In the genomic region with DNA sequence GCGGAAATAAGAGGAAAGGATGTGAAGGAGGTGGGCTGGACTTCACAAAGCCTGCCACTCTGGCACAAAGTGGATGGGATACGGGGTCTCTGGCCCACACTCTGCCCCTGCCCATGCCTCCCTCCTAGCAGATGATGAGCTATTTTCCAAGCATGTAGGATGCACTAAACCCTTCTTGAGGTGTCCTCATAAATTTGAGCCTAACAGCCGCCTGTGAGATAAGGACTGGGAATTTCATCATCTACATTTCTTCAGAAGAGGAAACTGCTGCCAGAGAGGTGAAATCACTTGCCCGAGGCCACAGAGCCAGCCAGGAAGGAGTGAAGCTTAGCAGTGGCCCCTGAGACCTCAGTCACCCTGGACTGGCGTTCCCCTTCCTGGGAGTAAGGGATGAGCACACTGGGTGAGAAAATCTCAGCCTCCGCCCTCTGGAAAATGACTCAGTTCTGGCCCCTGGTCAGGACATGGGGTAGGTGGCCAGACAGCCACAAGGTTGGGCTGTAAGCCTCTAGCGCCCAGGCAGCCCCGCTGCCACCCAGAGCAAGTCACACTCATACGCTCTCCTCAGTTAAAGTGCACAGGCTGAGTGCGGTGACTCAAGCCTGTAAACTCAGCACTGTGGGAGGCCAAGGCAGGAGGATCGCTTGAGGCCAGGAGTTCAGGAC, we compare ENCODE assay signal across 10 cellular contexts. TPM values are rescaled to one million over a fixed set of nuclear protein-coding genes. Genes with fewer than 3 reads are reported as not detected.
A peak's percentile ranks its signal among the peaks of the same experiment; 100 is the strongest.
DNase-seq lines count a peak whose midpoint lies in the region; ATAC-seq and TF ChIP-seq lines count a peak whose summit lies in the region.
"Had no signal": no experiment of that assay in that cellular context is flagged by ENCODE, and none has a peak within 500 bp of the region (broad histone marks: within the 10 kb centered on the region; RNA-seq: fewer than 3 reads in every experiment).

No MANE protein-coding gene starts in this region.

- in situ Hi-C loops in SK-MEL-5 (cut with HindIII; ENCODE audit: low pct_unique_long_range_greater_than_20kb, low sequenced_read_pairs) (no loop called here), GM13977 (cut with MboI; ENCODE audit: low pct_unique_long_range_greater_than_20kb, low sequenced_read_pairs, unreplicated experiment) (loop anchor here (10.0 kb wide), 2 partner anchors 164 to 234 kb away; no protein-coding TSS in a partner anchor)

- H3K4me1 Mint-ChIP-seq in stimulated activated effector memory CD8-positive, alpha-beta T cell treated with anti-CD3 and anti-CD28 coated beads, Interleukin-12 subunit alpha, Interleukin-12 subunit beta, amount 100 ng/mL, for 72 hours = no peaks in the 10 kb centered on the region

- peaks cover 4% of the 10 kb centered on the region for H3K4me1 ChIP-seq in foreskin keratinocyte

- ATAC-seq in foreskin keratinocyte (peak; percentile 87), GM21576 (IDR thresholded peaks at IDR 0.05; ENCODE audit: unreplicated experiment) (no peak)
- peak; percentile 62 for ATAC-seq in stimulated activated effector memory CD8-positive, alpha-beta T cell treated with anti-CD3 and anti-CD28 coated beads, Interleukin-12 subunit alpha, Interleukin-12 subunit beta, amount 100 ng/mL, for 72 hours

- H3K27me3 ChIP-seq in foreskin keratinocyte = no peaks in the 10 kb centered on the region
- H3K27me3 ChIP-seq: tibial nerve had no signal

- no peak overlapping the region for H3K4me3 ChIP-seq in HFF-Myc (replicated peaks; ENCODE audit: low read depth, low read length)
- H3K4me3 ChIP-seq: prostate gland, tibial nerve had no signal

- H3K27ac Mint-ChIP-seq in stimulated activated effector memory CD8-positive, alpha-beta T cell treated with anti-CD3 and anti-CD28 coated beads, Interleukin-12 subunit alpha, Interleukin-12 subunit beta, amount 100 ng/mL, for 72 hours = no peak overlapping the region

- H3K27ac ChIP-seq in foreskin keratinocyte = no peak overlapping the region
- H3K27ac ChIP-seq: prostate gland, tibial nerve had no signal

- H3K4me3 Mint-ChIP-seq in stimulated activated effector memory CD8-positive, alpha-beta T cell treated with anti-CD3 and anti-CD28 coated beads, Interleukin-12 subunit alpha, Interleukin-12 subunit beta, amount 100 ng/mL, for 72 hours = no peak overlapping the region

- no peaks in the 10 kb centered on the region for H3K9me3 Mint-ChIP-seq in stimulated activated effector memory CD8-positive, alpha-beta T cell treated with anti-CD3 and anti-CD28 coated beads, Interleukin-12 subunit alpha, Interleukin-12 subunit beta, amount 100 ng/mL, for 72 hours

- no peaks in the 10 kb centered on the region for H3K36me3 Mint-ChIP-seq in stimulated activated effector memory CD8-positive, alpha-beta T cell treated with anti-CD3 and anti-CD28 coated beads, Interleukin-12 subunit alpha, Interleukin-12 subunit beta, amount 100 ng/mL, for 72 hours

- DNase-seq in HFF-Myc (ENCODE audit: extremely low read depth, low read depth) (peak; percentile 17), SK-MEL-5 (ENCODE audit: low read depth, low spot score) (peak; percentile 21), foreskin keratinocyte (peak; percentile 92 to 97), NCI-H1417 treated with DMSO at 0.1 percent for 48 hours (lab: John Stamatoyannopoulos, UW) (no peak), GM13977 (ENCODE audit: low spot score) (no peak)
- DNase-seq in stimulated activated effector memory CD8-positive, alpha-beta T cell treated with anti-CD3 and anti-CD28 coated beads, Interleukin-12 subunit alpha, Interleukin-12 subunit beta, amount 100 ng/mL, for 72 hours (ENCODE audit: low spot score in 2 of 2) = no peak
- DNase-seq: activated CD4-positive, alpha-beta T cell treated with anti-CD3 and anti-CD28 coated beads for 4 hours had no signal

- TF ChIP-seq CTCF in HFF-Myc (IDR thresholded peaks at IDR 0.05; ENCODE audit: low read depth, low read length, missing control alignments) (no peak), foreskin keratinocyte (conservative IDR thresholded peaks at IDR 0.05) (peak; percentile 18), GM13977 (IDR thresholded peaks at IDR 0.05; ENCODE audit: extremely low read depth, insufficient read depth, missing control alignments) (no peak)

RNA-seq across cellular contexts. Expression of a gene that starts 27.9 kb away (rescaled TPM):
- not detected in 2 replicates for total RNA-seq in SK-MEL-5 (2014; rRNA removed; shearing (Covaris generic))
- 0.30 and 1.1 TPM in 2 replicates for polyA plus RNA-seq in SK-MEL-5 (2015; cell fraction: cytosol; rRNA removed)
- not detected in 2 replicates for polyA plus RNA-seq in SK-MEL-5 (2015; cell fraction: nucleus; rRNA removed)
- total RNA-seq in foreskin keratinocyte = not detected in 2 replicates
- polyA plus RNA-seq in foreskin keratinocyte = not detected in 2 replicates
- total RNA-seq: tibial nerve had no signal

RNA-seq across cellular contexts. Expression of a gene that starts 48.6 kb away (rescaled TPM):
- total RNA-seq in SK-MEL-5 (2014; rRNA removed; shearing (Covaris generic)) = 0.37 TPM in 2 replicates
- 1.6 and 2.3 TPM in 2 replicates for polyA plus RNA-seq in SK-MEL-5 (2015; cell fraction: cytosol; rRNA removed)
- 1.1 and 2.0 TPM in 2 replicates for polyA plus RNA-seq in SK-MEL-5 (2015; cell fraction: nucleus; rRNA removed)
- total RNA-seq in foreskin keratinocyte = 0.07 TPM in 2 replicates
- 0.06 and 0.10 TPM in 2 replicates for polyA plus RNA-seq in foreskin keratinocyte

RNA-seq across cellular contexts. Expression of a gene that starts 59.0 kb away (rescaled TPM):
- total RNA-seq in SK-MEL-5 (2014; rRNA removed; shearing (Covaris generic)) = 12.9 and 13.7 TPM in 2 replicates
- 8.1 and 10.5 TPM in 2 replicates for polyA plus RNA-seq in SK-MEL-5 (2015; cell fraction: cytosol; rRNA removed)
- 6.5 and 8.2 TPM in 2 replicates for polyA plus RNA-seq in SK-MEL-5 (2015; cell fraction: nucleus; rRNA removed)
- total RNA-seq in foreskin keratinocyte = 11.7 and 14.9 TPM in 2 replicates
- 2.8 and 3.0 TPM in 2 replicates for polyA plus RNA-seq in foreskin keratinocyte

Comparison
In these comparisons a context has a peak if more than half of its experiments do, and no peak if none do; other contexts are left out.
1. DNase-seq: peak in HFF-Myc (single experiment), SK-MEL-5 (single experiment) and foreskin keratinocyte (2 of 2); none in stimulated activated effector memory CD8-positive, alpha-beta T cell treated with anti-CD3 and anti-CD28 coated beads, Interleukin-12 subunit alpha, Interleukin-12 subunit beta, amount 100 ng/mL, for 72 hours (0 of 2), NCI-H1417 treated with DMSO at 0.1 percent for 48 hours (single experiment) and GM13977 (single experiment).